14 cellular contexts compared by ENCODE assay signal in genomic region chr12:124481257-124481750, GRCh38.
A peak's percentile ranks its signal among the peaks of the same experiment; 100 is the strongest.
DNase-seq lines count a peak whose midpoint lies in the region; ATAC-seq, FAIRE-seq and TF ChIP-seq lines count a peak whose summit lies in the region.
"Had no signal": no experiment of that assay in that cellular context is flagged by ENCODE, and none has a peak within 500 bp of the region (broad histone marks: within the 10 kb centered on the region; RNA-seq: fewer than 3 reads in every experiment).

No MANE protein-coding gene starts in this region.

- CTCF ChIA-PET in OCI-LY7 (lab: Charles Lee; ENCODE audit: unreplicated experiment), result no interaction called here

- H3K4me1 ChIP-seq in gastroesophageal sphincter, result peaks cover 0 to 67% (median 20%) of the 10 kb centered on the region in 3 donors
- peaks cover 37% of the 10 kb centered on the region for H3K4me1 ChIP-seq in OCI-LY7 (ENCODE audit: insufficient read depth, low read length, poor library complexity, severe bottlenecking)

- H3K4me3 ChIP-seq in gastroesophageal sphincter (no peak overlapping the region), OCI-LY7 (ENCODE audit: low read depth, low read length, poor library complexity, severe bottlenecking) (no peak overlapping the region)
- H3K4me3 ChIP-seq: tibial artery had no signal

- H3K36me3 ChIP-seq in gastroesophageal sphincter, result peaks cover 0 to 69% of the 10 kb centered on the region in 2 donors
- peaks cover 43% of the 10 kb centered on the region for H3K36me3 ChIP-seq in OCI-LY7 (ENCODE audit: insufficient read depth, low read length)

- no peak overlapping the region for H2AFZ ChIP-seq in OCI-LY7 (ENCODE audit: low read length)

- POLR2A ChIA-PET in OCI-LY7 (lab: Charles Lee), result no interaction called here

- WGBS in gastroesophageal sphincter (ENCODE audit: low coverage in 1 of 2), 2 donors, result 15 to 56% methylated on average over 2 to 5 of the region's 17 CpGs

- TF ChIP-seq CTCF in gastroesophageal sphincter (IDR thresholded peaks at IDR 0.05) (no peak), OCI-LY7 (conservative IDR thresholded peaks at IDR 0.05; ENCODE audit: low read length) (no peak)

- FAIRE-seq in GM12891 (lab: Jason Lieb, UNC), result peak; percentile 66
- FAIRE-seq: TTC549 had no signal

- BruUV-seq in OCI-LY7 (replicated peaks; lab: Mats Ljungman, UMichigan), result no TSS peak

- no peak for TF ChIP-seq POLR2A in GM12891 (IDR thresholded peaks at IDR 0.05; ENCODE audit: low read depth, low read length)
- no peak for TF ChIP-seq POLR2A in gastroesophageal sphincter (IDR thresholded peaks at IDR 0.05)

- no peak for TF ChIP-seq EP300 in gastroesophageal sphincter (IDR thresholded peaks at IDR 0.05)

- peak overlapping the region in 3 of 4 donors; percentile 47 to 73 (median 67) for H3K27ac ChIP-seq in gastroesophageal sphincter
- H3K27ac ChIP-seq in OCI-LY7 (ENCODE audit: low read depth, low read length, poor library complexity, severe bottlenecking), result no peak overlapping the region

- H3K27me3 ChIP-seq in gastroesophageal sphincter, result no peaks in the 10 kb centered on the region
- H3K27me3 ChIP-seq: tibial artery had no signal

- H4K20me1 ChIP-seq in OCI-LY7 (ENCODE audit: insufficient read depth, low read length), result no peaks in the 10 kb centered on the region

- DNase-seq in GM12891 (ENCODE audit: insufficient read length, low spot score) (no peak), NCI-H69 (lab: John Stamatoyannopoulos, UW) (peak; percentile 68), sciatic nerve (ENCODE audit: low spot score) (no peak), left lobe of liver (ENCODE audit: low spot score) (no peak), SIG-M5 treated with dmso at 0.1 percent for 504 hours (lab: John Stamatoyannopoulos, UW; ENCODE audit: unreplicated experiment) (no peak), OCI-LY7 (ENCODE audit: low spot score) (no peak)
- DNase-seq: cortex of kidney, NCI-H1105 treated with DMSO at 0.1 percent for 48 hours, NCI-H510A, SHP77, tibial artery had no signal

- H3K9me3 ChIP-seq in gastroesophageal sphincter, result no peaks in the 10 kb centered on the region
- no peaks in the 10 kb centered on the region for H3K9me3 ChIP-seq in OCI-LY7 (ENCODE audit: low read length)
- H3K9me3 ChIP-seq: tibial artery had no signal

- H3K9me2 ChIP-seq in OCI-LY7 (ENCODE audit: insufficient read depth, low read length), result no peaks in the 10 kb centered on the region

- no peaks in the 10 kb centered on the region for H3K79me2 ChIP-seq in OCI-LY7 (ENCODE audit: insufficient read depth, low read depth, low read length)

- ATAC-seq in gastroesophageal sphincter (no peak), sciatic nerve (peak; percentile 1), left lobe of liver (no peak), GM18517 (IDR thresholded peaks at IDR 0.05; ENCODE audit: unreplicated experiment) (no peak)

- no peak overlapping the region for H3K4me2 ChIP-seq in OCI-LY7 (ENCODE audit: low read length)

- intact Hi-C loops in sciatic nerve (cut with DNase I) (no loop called here), OCI-LY7 (cut with micrococcal nuclease; ENCODE audit: unreplicated experiment) (no loop called here)

TF ChIP-seq in GM12891, 5 proteins besides CTCF, POLR2A, EP300 and RAD21:
- TF ChIP-seq PAX5 (IDR thresholded peaks at IDR 0.05; ENCODE audit: insufficient read depth, low read length, severe bottlenecking) (no peak), SPI1 (IDR thresholded peaks at IDR 0.05; ENCODE audit: low read depth, low read length) (no peak), POLR2AphosphoS5 (IDR thresholded peaks at IDR 0.05; ENCODE audit: low read depth, low read length) (no peak), POU2F2 (IDR thresholded peaks at IDR 0.05; ENCODE audit: low read depth, low read length) (no peak), TAF1 (IDR thresholded peaks at IDR 0.05; ENCODE audit: low read depth, low read length) (no peak)
TF ChIP-seq in GM12891: peak in this region for 0.
